ENCODE assay signal across 8 cellular contexts in the genomic region with DNA sequence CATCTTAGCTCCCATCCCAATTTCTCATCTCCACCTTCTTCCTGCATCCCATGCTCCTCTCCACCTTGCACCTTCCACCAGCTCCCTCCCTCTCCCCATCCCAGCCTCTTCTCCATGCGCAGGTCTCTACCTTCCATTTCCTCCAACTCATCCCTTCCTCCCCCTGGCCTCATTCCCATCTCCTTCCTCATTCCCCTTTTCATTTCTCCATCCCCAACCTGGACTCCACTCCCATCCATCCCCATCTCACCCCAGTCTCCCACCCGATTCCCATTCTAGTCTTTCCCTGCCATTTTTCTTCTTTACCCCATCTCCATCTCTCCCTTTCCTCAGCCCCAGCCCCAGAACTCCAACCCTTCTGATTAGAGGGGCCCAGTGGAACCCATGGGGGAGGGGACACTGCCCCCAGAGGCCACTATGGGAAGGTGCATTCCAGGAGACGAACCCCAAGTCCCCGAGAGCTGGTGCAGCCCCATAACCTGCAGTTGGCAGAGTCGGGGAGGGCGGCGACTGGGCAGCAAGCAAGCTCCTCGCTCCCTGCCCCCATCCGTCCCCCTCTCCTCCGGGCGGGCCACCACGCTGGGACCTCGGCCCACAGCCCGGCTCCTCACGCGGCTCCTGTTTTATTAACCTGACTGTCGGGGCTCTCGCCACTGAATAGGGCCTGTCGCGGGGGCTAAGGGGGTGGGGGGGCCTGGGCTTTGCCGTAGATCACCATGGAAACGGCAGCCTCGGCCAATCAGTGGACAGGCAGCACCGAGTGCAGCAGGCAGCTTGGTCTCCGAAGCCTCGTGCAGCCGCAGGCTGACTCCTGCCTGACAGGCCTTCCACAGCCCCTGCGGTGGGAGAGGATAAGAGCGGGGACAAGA.
DNase-seq lines count a peak whose midpoint lies in the region; ATAC-seq and TF ChIP-seq lines count a peak whose summit lies in the region.

No MANE protein-coding gene starts in this region.

- no peak overlapping the region for H3K4me3 Mint-ChIP-seq in activated CD8-positive, alpha-beta memory T cell treated with anti-CD3 and anti-CD28 coated beads, Interleukin-2, amount 10 ng/mL, durations not matched to agents 7 days and 5 days

- no peak overlapping the region for H3K4me3 ChIP-seq in BJ (ENCODE audit: low read depth, low read length)
- no peak overlapping the region for H3K4me3 ChIP-seq in fibroblast of pulmonary artery (replicated peaks; ENCODE audit: low read depth, low read length)
- H3K4me3 ChIP-seq in retinal pigment epithelial cell (ENCODE audit: low read length): peak overlapping the region; percentile 22

- H3K27me3 ChIP-seq in BJ (ENCODE audit: control insufficient read depth, insufficient read depth, low read length): peaks cover 28% of the 10 kb centered on the region

- H3K9me3 Mint-ChIP-seq in activated CD8-positive, alpha-beta memory T cell treated with anti-CD3 and anti-CD28 coated beads, Interleukin-2, amount 10 ng/mL, durations not matched to agents 7 days and 5 days (ENCODE audit: low read depth): no peaks in the 10 kb centered on the region

- H3K4me1 Mint-ChIP-seq in activated CD8-positive, alpha-beta memory T cell treated with anti-CD3 and anti-CD28 coated beads, Interleukin-2, amount 10 ng/mL, durations not matched to agents 7 days and 5 days: peaks cover 5% of the 10 kb centered on the region

- CTCF ChIA-PET in BJ (lab: Yijun Ruan, JAX): interaction anchor here (0.8 to 1.9 kb wide), 16 partner anchors 8 to 110 kb away, joined by 3 to 8 read pairs (median 4); a partner anchor contains a TSS
- CTCF ChIA-PET in activated CD8-positive, alpha-beta memory T cell treated with anti-CD3 and anti-CD28 coated beads, Interleukin-2, amount 10 ng/mL, durations not matched to agents 7 days and 5 days (lab: Charles Lee): interaction anchor here (0.7 to 7.4 kb wide), 20 partner anchors 9 to 152 kb away, joined by 3 to 74 read pairs (median 3); a partner anchor contains a TSS

- POLR2A ChIA-PET in BJ (lab: Charles Lee): no interaction called here

- ATAC-seq in GM18907 (IDR thresholded peaks at IDR 0.05; ENCODE audit: unreplicated experiment): peak; percentile 55
- ATAC-seq in activated CD8-positive, alpha-beta memory T cell treated with anti-CD3 and anti-CD28 coated beads, Interleukin-2, amount 10 ng/mL, durations not matched to agents 7 days and 5 days: peak; percentile 75

- TF ChIP-seq CTCF in BJ (IDR thresholded peaks at IDR 0.05; ENCODE audit: insufficient read depth, low read depth, low read length) (peak; percentile 70), fibroblast of pulmonary artery (IDR thresholded peaks at IDR 0.05; ENCODE audit: low read length, missing control alignments) (peak; percentile 70), retinal pigment epithelial cell (conservative IDR thresholded peaks at IDR 0.05; ENCODE audit: low read depth, low read length) (peak; percentile 84)

- H3K36me3 ChIP-seq in BJ (ENCODE audit: control insufficient read depth, insufficient read depth, low read length): no peaks in the 10 kb centered on the region

- H3K36me3 Mint-ChIP-seq in activated CD8-positive, alpha-beta memory T cell treated with anti-CD3 and anti-CD28 coated beads, Interleukin-2, amount 10 ng/mL, durations not matched to agents 7 days and 5 days: no peaks in the 10 kb centered on the region

- no peak for DNase-seq in BJ (ENCODE audit: low read depth)
- DNase-seq in Kasumi-1 (lab: John Stamatoyannopoulos, UW): peak; percentile 13 to 19
- peak; percentile 49 for DNase-seq in activated CD8-positive, alpha-beta memory T cell treated with anti-CD3 and anti-CD28 coated beads, Interleukin-2, amount 10 ng/mL, durations not matched to agents 7 days and 5 days
- DNase-seq in fibroblast of pulmonary artery (ENCODE audit: low read depth): no peak
- no peak for DNase-seq in retinal pigment epithelial cell (ENCODE audit: low read depth)
- DNase-seq in DMS153 treated with DMSO at 0.1 percent for 48 hours (lab: John Stamatoyannopoulos, UW; ENCODE audit: unreplicated experiment): no peak
- no peak for DNase-seq in SIG-M5 (lab: John Stamatoyannopoulos, UW)

- peaks cover 64% of the 10 kb centered on the region for H3K27me3 Mint-ChIP-seq in activated CD8-positive, alpha-beta memory T cell treated with anti-CD3 and anti-CD28 coated beads, Interleukin-2, amount 10 ng/mL, durations not matched to agents 7 days and 5 days

- H3K27ac Mint-ChIP-seq in activated CD8-positive, alpha-beta memory T cell treated with anti-CD3 and anti-CD28 coated beads, Interleukin-2, amount 10 ng/mL, durations not matched to agents 7 days and 5 days: no peak overlapping the region

Comparison
In these comparisons a context has a peak if more than half of its experiments do, and no peak if none do; other contexts are left out.
1. DNase-seq: peak in Kasumi-1 (2 of 2) and activated CD8-positive, alpha-beta memory T cell treated with anti-CD3 and anti-CD28 coated beads, Interleukin-2, amount 10 ng/mL, durations not matched to agents 7 days and 5 days (single experiment); none in BJ (single experiment), fibroblast of pulmonary artery (single experiment), retinal pigment epithelial cell (single experiment), DMS153 treated with DMSO at 0.1 percent for 48 hours (single experiment) and SIG-M5 (single experiment).
2. Peak in every context shown above with its lines, with median percentiles within 50 percentile points of each other: CTCF ChIP-seq.